1 cellular context compared by ENCODE assay signal in the genomic region with DNA sequence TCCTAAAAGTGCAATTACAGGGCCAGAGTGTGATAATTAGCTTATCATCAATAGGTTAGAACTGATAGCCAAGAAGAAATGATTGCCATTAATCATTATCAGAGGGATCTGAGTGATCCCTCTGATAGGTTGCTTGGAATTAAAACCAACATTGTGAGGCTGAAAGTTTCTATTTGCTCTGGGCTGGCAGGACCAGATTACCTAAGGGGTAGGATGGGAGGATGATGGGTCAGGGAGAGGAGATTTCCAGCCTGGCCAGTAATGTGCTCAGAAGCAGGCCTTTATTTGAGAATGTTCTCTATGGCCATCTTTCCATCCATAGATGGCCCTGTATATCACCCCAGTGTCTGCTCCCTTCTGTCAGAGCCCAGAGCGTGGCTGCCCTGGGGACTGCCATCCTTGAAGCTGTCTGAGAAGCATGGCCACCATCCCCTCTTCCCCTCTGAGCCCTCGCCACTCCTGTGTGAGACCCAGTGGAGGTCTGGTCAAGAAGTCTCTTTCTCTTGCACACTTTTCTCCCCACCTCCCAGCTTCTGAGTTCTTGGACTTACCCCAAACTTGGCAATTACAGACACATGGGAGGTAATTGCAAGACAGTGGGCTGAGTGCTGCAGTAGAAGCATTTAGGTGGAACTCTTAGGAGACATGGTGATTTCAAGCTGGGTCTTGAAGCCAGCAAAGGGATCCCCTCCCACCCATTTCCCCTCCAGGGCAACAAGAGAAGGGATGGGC.
TF ChIP-seq lines count a peak whose summit lies in the region.

No MANE protein-coding gene starts in this region.

TF ChIP-seq in IMR-90, 13 proteins besides CTCF, POLR2A, EP300 and RAD21 (continued from another document):
- TF ChIP-seq BHLHE40 (IDR thresholded peaks at IDR 0.05; ENCODE audit: low read depth, low read length) = no peak
- TF ChIP-seq, protein P1, sequence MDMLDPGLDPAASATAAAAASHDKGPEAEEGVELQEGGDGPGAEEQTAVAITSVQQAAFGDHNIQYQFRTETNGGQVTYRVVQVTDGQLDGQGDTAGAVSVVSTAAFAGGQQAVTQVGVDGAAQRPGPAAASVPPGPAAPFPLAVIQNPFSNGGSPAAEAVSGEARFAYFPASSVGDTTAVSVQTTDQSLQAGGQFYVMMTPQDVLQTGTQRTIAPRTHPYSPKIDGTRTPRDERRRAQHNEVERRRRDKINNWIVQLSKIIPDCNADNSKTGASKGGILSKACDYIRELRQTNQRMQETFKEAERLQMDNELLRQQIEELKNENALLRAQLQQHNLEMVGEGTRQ (IDR thresholded peaks at IDR 0.05; ENCODE audit: low read depth, low read length) = no peak
- no peak for TF ChIP-seq CEBPB (IDR thresholded peaks at IDR 0.05; ENCODE audit: low read depth, low read length)
- TF ChIP-seq MXI1 (IDR thresholded peaks at IDR 0.05; ENCODE audit: borderline replicate concordance, low read depth, low read length) = no peak
- TF ChIP-seq SMC3 (IDR thresholded peaks at IDR 0.05; ENCODE audit: low read depth, low read length) = no peak
